ENCODE assay signal across 17 cellular contexts in genomic region chr6:1744543-1744942, GRCh38.
DNase-seq lines count a peak whose midpoint lies in the region; ATAC-seq, FAIRE-seq and TF ChIP-seq lines count a peak whose summit lies in the region.
"Had no signal": no experiment of that assay in that cellular context is flagged by ENCODE, and none has a peak within 500 bp of the region (broad histone marks: within the 10 kb centered on the region; RNA-seq: fewer than 3 reads in every experiment).

No MANE protein-coding gene starts in this region.

- H4K5ac ChIP-seq in IMR-90 (ENCODE audit: low read depth, low read length) (no peak overlapping the region), H1 (ENCODE audit: insufficient read length, low read depth, low read length) (no peak overlapping the region)

- H2AFZ ChIP-seq in IMR-90 (replicated peaks; ENCODE audit: low read length, poor library complexity) (no peak overlapping the region), H1 (ENCODE audit: low read length) (no peak overlapping the region), neuronal stem cell (ENCODE audit: low read length) (no peak overlapping the region)

- no peaks in the 10 kb centered on the region for H4K20me1 ChIP-seq in IMR-90 (ENCODE audit: insufficient read depth, low read length)
- no peaks in the 10 kb centered on the region for H4K20me1 ChIP-seq in H1 (replicated peaks in 1 of 2; ENCODE audit: control insufficient read depth in 1 of 2, insufficient read depth in 2 of 2, low read length in 2 of 2)

- no peak overlapping the region for H3K18ac ChIP-seq in IMR-90 (ENCODE audit: low read depth, low read length)
- no peak overlapping the region for H3K18ac ChIP-seq in H1 (ENCODE audit: extremely low read depth, low read length)
- peak overlapping the region; percentile 7 for H3K18ac ChIP-seq in neuronal stem cell (ENCODE audit: low read length)

- POLR2A ChIA-PET in IMR-90 (lab: Charles Lee; ENCODE audit: unreplicated experiment) (no interaction called here), H1 (lab: Charles Lee; ENCODE audit: partially characterized antibody) (interaction anchor here (1.1 kb wide), 1 partner anchor 20 kb away, joined by 3 read pairs; no protein-coding TSS in a partner anchor)

- no peak overlapping the region for H3K4me2 ChIP-seq in IMR-90 (ENCODE audit: low read depth, low read length)
- H3K4me2 ChIP-seq in H1 (ENCODE audit: insufficient read depth in 1 of 2, low read depth in 2 of 2, low read length in 2 of 2), result no peak overlapping the region
- no peak overlapping the region for H3K4me2 ChIP-seq in neuronal stem cell (ENCODE audit: insufficient read depth, low read length, poor library complexity, severe bottlenecking)

- H3K79me1 ChIP-seq in IMR-90 (ENCODE audit: low read depth in 1 of 2, low read length in 2 of 2) (no peaks in the 10 kb centered on the region), H1 (ENCODE audit: low read depth, low read length) (no peaks in the 10 kb centered on the region), neuronal stem cell (ENCODE audit: low read depth, low read length) (no peaks in the 10 kb centered on the region)

- TF ChIP-seq RAD21 in IMR-90 (IDR thresholded peaks at IDR 0.05; ENCODE audit: low read length), result no peak
- TF ChIP-seq RAD21 in H1 (IDR thresholded peaks at IDR 0.05 in 1 of 2, conservative IDR thresholded peaks at IDR 0.05 in 1 of 2; ENCODE audit: low read depth in 2 of 2, low read length in 2 of 2), result no peak

- H3K9me1 ChIP-seq in IMR-90 (ENCODE audit: insufficient read depth, low read length), result no peaks in the 10 kb centered on the region

- H2BK5ac ChIP-seq in IMR-90 (ENCODE audit: low read depth, low read length, poor library complexity, severe bottlenecking), result no peak overlapping the region
- no peak overlapping the region for H2BK5ac ChIP-seq in H1 (ENCODE audit: low read depth, low read length)
- no peak overlapping the region for H2BK5ac ChIP-seq in neuronal stem cell (ENCODE audit: low read length)

- no peak overlapping the region for H3K14ac ChIP-seq in IMR-90 (replicated peaks; ENCODE audit: low read depth, low read length)
- no peak overlapping the region for H3K14ac ChIP-seq in H1 (ENCODE audit: insufficient read length)
- no peak overlapping the region for H3K14ac ChIP-seq in neuronal stem cell (ENCODE audit: low read length)

- H2BK20ac ChIP-seq in IMR-90 (ENCODE audit: low read depth, low read length) (no peak overlapping the region), H1 (ENCODE audit: low read length) (no peak overlapping the region)

- dilution Hi-C loops in IMR-90 (cut with HindIII; ENCODE audit: low sequenced_read_pairs, unreplicated experiment), result no loop called here

- CTCF ChIA-PET in IMR-90 (lab: Yijun Ruan, JAX), result no interaction called here
- CTCF ChIA-PET in H1 (lab: Charles Lee; ENCODE audit: partially characterized antibody), result interaction anchor here (1.7 kb wide), 1 partner anchor 12 kb away, joined by 4 read pairs; no protein-coding TSS in a partner anchor

- intact Hi-C loops in IMR-90 (cut with micrococcal nuclease), result no loop called here
- intact Hi-C loops in tibial artery (cut with DNase I; ENCODE audit: low total_unique reads), result no loop called here

- H2BK120ac ChIP-seq in IMR-90 (ENCODE audit: low read depth, low read length), result no peak overlapping the region
- H2BK120ac ChIP-seq in H1 (replicated peaks; ENCODE audit: low read depth, low read length), result no peak overlapping the region
- H2BK120ac ChIP-seq in neuronal stem cell (ENCODE audit: low read depth, low read length), result no peak overlapping the region

- no peaks in the 10 kb centered on the region for H3K27me3 ChIP-seq in IMR-90 (ENCODE audit: control insufficient read depth, insufficient read depth, low read length)
- H3K27me3 ChIP-seq in H1 (replicated peaks in 1 of 4; ENCODE audit: control insufficient read depth in 3 of 4, extremely low read depth in 1 of 4, insufficient read depth in 3 of 4, low read length in 3 of 4), result no peaks in the 10 kb centered on the region
- no peaks in the 10 kb centered on the region for H3K27me3 ChIP-seq in neuronal stem cell (ENCODE audit: control insufficient read depth in 3 of 3, insufficient read depth in 3 of 3, low read depth in 1 of 3, low read length in 3 of 3)
- H3K27me3 ChIP-seq in tibial artery, result no peaks in the 10 kb centered on the region
- H3K27me3 ChIP-seq in H7 (ENCODE audit: control insufficient read depth, insufficient read depth, low read length), result no peaks in the 10 kb centered on the region

- 0 out of 2 replicates have a peak, but pooled peaks cover 2% of the 10 kb centered on the region for H3K4me1 ChIP-seq in IMR-90 (ENCODE audit: control insufficient read depth, insufficient read depth, low read length)
- peaks cover 0 to 4% (median 1%) of the 10 kb centered on the region in 4 experiments; a peak in 3 of 7 replicates for H3K4me1 ChIP-seq in H1 (replicated peaks in 1 of 4; ENCODE audit: control insufficient read depth in 3 of 4, insufficient read depth in 4 of 4, low read length in 3 of 4)
- peaks cover 3 to 4% of the 10 kb centered on the region in 2 donors for H3K4me1 ChIP-seq in neuronal stem cell (ENCODE audit: control insufficient read depth in 2 of 2, insufficient read depth in 1 of 2, low read depth in 1 of 2, low read length in 2 of 2)
- peaks cover 0 to 33% (median 3%) of the 10 kb centered on the region in 4 donors for H3K4me1 ChIP-seq in tibial artery

- H3K56ac ChIP-seq in IMR-90 (ENCODE audit: extremely low read depth, insufficient read depth, low read length) (no peak overlapping the region), H1 (replicated peaks; ENCODE audit: insufficient read length, low read depth, low read length) (no peak overlapping the region)

- H2BK15ac ChIP-seq in IMR-90 (ENCODE audit: low read depth, low read length) (no peak overlapping the region), H1 (ENCODE audit: low read length) (no peak overlapping the region), neuronal stem cell (ENCODE audit: low read length) (no peak overlapping the region)

- no peak overlapping the region for H3K4ac ChIP-seq in IMR-90 (ENCODE audit: low read depth, low read length)
- no peak overlapping the region for H3K4ac ChIP-seq in H1 (replicated peaks; ENCODE audit: insufficient read length, low read depth, low read length)
- no peak overlapping the region for H3K4ac ChIP-seq in neuronal stem cell (ENCODE audit: low read length)

- ATAC-seq in IMR-90 (ENCODE audit: low read depth) (no peak), GM19351 (IDR thresholded peaks at IDR 0.05; ENCODE audit: unreplicated experiment) (no peak)

- TF ChIP-seq POLR2A in IMR-90 (IDR thresholded peaks at IDR 0.05; ENCODE audit: low read depth, low read length) (no peak), H1 (IDR thresholded peaks at IDR 0.05; ENCODE audit: control extremely low read depth in 1 of 2, low read depth in 2 of 2, low read length in 2 of 2) (no peak)

- no TSS peak for BruUV-seq in IMR-90 (replicated peaks; lab: Mats Ljungman, UMichigan)

- H4K8ac ChIP-seq in IMR-90 (ENCODE audit: low read depth in 2 of 2, low read length in 2 of 2) (no peak overlapping the region), H1 (ENCODE audit: extremely low read depth, insufficient read depth, low read length) (0 out of 2 replicates have a peak overlapping the region, but pooled peaks have one; percentile 23), neuronal stem cell (ENCODE audit: low read depth, low read length) (no peak overlapping the region)

- H3K23me2 ChIP-seq in H1 (ENCODE audit: low read depth, low read length), result no peaks in the 10 kb centered on the region

- H3K36me3 ChIP-seq in IMR-90 (ENCODE audit: control insufficient read depth, insufficient read depth, low read length), result no peaks in the 10 kb centered on the region
- H3K36me3 ChIP-seq in H1 (ENCODE audit: control insufficient read depth in 2 of 4, insufficient read depth in 4 of 4, low read length in 3 of 4), result no peaks in the 10 kb centered on the region
- no peaks in the 10 kb centered on the region for H3K36me3 ChIP-seq in neuronal stem cell (replicated peaks in 1 of 2; ENCODE audit: control insufficient read depth in 2 of 2, insufficient read depth in 2 of 2, low read length in 2 of 2)
- no peaks in the 10 kb centered on the region for H3K36me3 ChIP-seq in tibial artery
- H3K36me3 ChIP-seq in H7 (replicated peaks; ENCODE audit: control insufficient read depth, insufficient read depth, low read length), result no peaks in the 10 kb centered on the region

- peak overlapping the region; percentile 16 for H2AK9ac ChIP-seq in IMR-90 (replicated peaks; ENCODE audit: low read depth, low read length, poor library complexity)

- H2AK5ac ChIP-seq in IMR-90 (ENCODE audit: low read depth, low read length) (no peak overlapping the region), H1 (ENCODE audit: low read depth, low read length) (no peak overlapping the region), neuronal stem cell (ENCODE audit: low read depth, low read length) (peak overlapping the region; percentile 71)

- 100% methylated on average over 4 of the region's 9 CpGs; no CpG with 5 or more reads in 1 of the 2 experiments for WGBS in IMR-90 (ENCODE audit: extremely low coverage in 2 of 2, insufficient read length in 1 of 2), 2 experiments
- 96% methylated on average over 9 of the region's 9 CpGs; no CpG with 5 or more reads in 1 of the 2 experiments for WGBS in H1 (ENCODE audit: extremely low coverage in 1 of 2, insufficient coverage in 1 of 2, insufficient read length in 1 of 2, insufficient replicate concordance in 2 of 2, low coverage in 1 of 2, low lambda C conversion rate in 2 of 2, missing lambda C conversion rate in 1 of 2), 2 experiments
- no CpG with 5 or more reads among the region's 9 CpGs for WGBS in neuronal stem cell (ENCODE audit: extremely low coverage in 2 of 2, insufficient read length in 2 of 2, insufficient replicate concordance in 1 of 2), 2 donors

- no peak overlapping the region for H3K23ac ChIP-seq in IMR-90 (ENCODE audit: low read depth, low read length)
- H3K23ac ChIP-seq in H1 (ENCODE audit: insufficient read length), result no peak overlapping the region
- no peak overlapping the region for H3K23ac ChIP-seq in neuronal stem cell (ENCODE audit: low read depth, low read length, poor library complexity)

- TF ChIP-seq CTCF in IMR-90 (conservative IDR thresholded peaks at IDR 0.05; ENCODE audit: low read depth, low read length) (no peak), H1 (IDR thresholded peaks at IDR 0.05; ENCODE audit: control extremely low read depth in 1 of 3, insufficient read depth in 1 of 3, low read depth in 1 of 3, low read length in 3 of 3) (no peak), tibial artery (IDR thresholded peaks at IDR 0.05) (no peak)

- H3K27ac ChIP-seq in IMR-90 (ENCODE audit: insufficient read depth, low read length) (no peak overlapping the region), H1 (ENCODE audit: low read depth, low read length) (no peak overlapping the region), neuronal stem cell (replicated peaks; ENCODE audit: low read length) (no peak overlapping the region), tibial artery (peak overlapping the region; percentile 72 to 78)
- H3K27ac ChIP-seq: HL-60 had no signal

- H3K4me3 ChIP-seq in IMR-90 (ENCODE audit: insufficient read depth, low read depth, low read length), result no peak overlapping the region
- H3K4me3 ChIP-seq in H1 (ENCODE audit: extremely low read depth in 1 of 4, insufficient read depth in 2 of 4, low read depth in 3 of 4, low read length in 4 of 4), result no peak overlapping the region
- no peak overlapping the region for H3K4me3 ChIP-seq in neuronal stem cell (ENCODE audit: low read length in 2 of 2)
- H3K4me3 ChIP-seq in tibial artery, result no peak overlapping the region
- no peak overlapping the region for H3K4me3 ChIP-seq in H7 (ENCODE audit: insufficient read depth, low read depth, low read length)

- H4K91ac ChIP-seq in IMR-90 (ENCODE audit: insufficient read depth, low read depth, low read length) (no peak overlapping the region), H1 (replicated peaks; ENCODE audit: insufficient read length, low read length) (no peak overlapping the region), neuronal stem cell (ENCODE audit: low read depth, low read length, poor library complexity) (no peak overlapping the region)

- DNase-seq in IMR-90 (no peak), H1 (ENCODE audit: low read depth in 1 of 2, low spot score in 2 of 2) (no peak), neuronal stem cell (ENCODE audit: low spot score) (no peak), tibial artery (no peak), SIG-M5 (lab: John Stamatoyannopoulos, UW) (no peak), H7 (no peak)
- DNase-seq: C1 segment of cervical spinal cord; Calu3; CD4-positive, alpha-beta T cell; DMS 273 treated with DMSO at 0.1 percent for 48 hours; GOT3; HCEC 1CT; HFFc6 had no signal

- H3K9ac ChIP-seq in IMR-90 (ENCODE audit: low read depth, low read length) (no peak overlapping the region), H1 (replicated peaks in 1 of 4; ENCODE audit: extremely low read depth in 1 of 4, low read depth in 3 of 4, low read length in 3 of 4) (no peak overlapping the region), neuronal stem cell (ENCODE audit: low read depth, low read length, poor library complexity) (no peak overlapping the region)

- TF ChIP-seq EP300 in H1 (IDR thresholded peaks at IDR 0.05; ENCODE audit: borderline replicate concordance in 1 of 2, low read depth in 2 of 2, low read length in 2 of 2), result no peak

- no peaks in the 10 kb centered on the region for H3K79me2 ChIP-seq in H1 (ENCODE audit: control insufficient read depth in 1 of 2, insufficient read depth in 2 of 2, low read length in 2 of 2)

- H3K9me3 ChIP-seq in IMR-90 (ENCODE audit: control insufficient read depth, insufficient read depth, low read length), result no peaks in the 10 kb centered on the region
- no peaks in the 10 kb centered on the region for H3K9me3 ChIP-seq in H1 (ENCODE audit: insufficient read depth in 2 of 2, low read depth in 1 of 2, low read length in 1 of 2)
- H3K9me3 ChIP-seq in neuronal stem cell (replicated peaks in 1 of 2; ENCODE audit: control insufficient read depth in 2 of 2, insufficient read depth in 1 of 2, low read depth in 1 of 2, low read length in 2 of 2), result no peaks in the 10 kb centered on the region
- no peaks in the 10 kb centered on the region for H3K9me3 ChIP-seq in tibial artery

- in situ Hi-C loops in IMR-90 (cut with MboI; ENCODE audit: low sequenced_read_pairs), result no loop called here

- H2BK12ac ChIP-seq in H1 (ENCODE audit: low read depth, low read length) (no peak overlapping the region), neuronal stem cell (ENCODE audit: low read length) (no peak overlapping the region)

- FAIRE-seq in H1 (lab: Jason Lieb, UNC), result no peak
- FAIRE-seq: A204.1, GM18507 had no signal

Comparison
In these comparisons a context has a peak if more than half of its experiments do, and no peak if none do; other contexts are left out.
1. H3K27ac ChIP-seq: peak in tibial artery (2 of 2); none in IMR-90 (single experiment), H1 (single experiment) and neuronal stem cell (single experiment).